8 cellular contexts compared by ENCODE assay signal in genomic region chr18:12039531-12039930, GRCh38. TPM values are rescaled to one million over a fixed set of nuclear protein-coding genes. Genes with fewer than 3 reads are reported as not detected.
"Had no signal": no experiment of that assay in that cellular context is flagged by ENCODE, and none has a peak within 500 bp of the region (broad histone marks: within the 10 kb centered on the region; RNA-seq: fewer than 3 reads in every experiment).

No MANE protein-coding gene starts in this region.

RNA-seq across cellular contexts. Expression of gene ANKRD62, which starts 54.1 kb away (rescaled TPM):
- total RNA-seq: cardiac septum, dermis microvascular lymphatic vessel endothelial cell, heart right ventricle, mesothelial cell of epicardium, progenitor cell of endocrine pancreas, sciatic nerve, spleen had no signal
- polyA plus RNA-seq: heart right ventricle, keratinocyte, spleen had no signal
